Comparison of ENCODE assay signal across 13 cellular contexts in the genomic region with DNA sequence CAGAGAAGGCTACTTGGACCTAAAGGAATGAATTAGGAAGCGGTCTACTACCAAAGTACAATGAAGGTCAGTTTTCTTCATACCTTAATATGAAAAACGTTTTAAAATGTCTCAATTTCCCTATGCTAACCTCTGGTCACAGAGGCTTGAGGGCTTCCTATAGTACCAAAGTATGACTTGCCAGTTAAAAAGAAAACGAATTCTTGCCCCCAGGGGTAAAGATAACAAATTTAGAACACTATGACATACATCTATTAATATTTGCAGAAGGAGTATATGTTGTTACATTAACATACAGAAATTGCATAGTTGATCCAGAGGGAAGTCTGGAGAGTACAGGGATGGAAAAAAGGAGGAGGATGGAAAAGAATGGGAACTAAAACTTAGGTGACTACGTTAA. TPM values are rescaled to one million over a fixed set of nuclear protein-coding genes. Genes with fewer than 3 reads are reported as not detected.
DNase-seq lines count a peak whose midpoint lies in the region; ATAC-seq, FAIRE-seq and TF ChIP-seq lines count a peak whose summit lies in the region.
"Had no signal": no experiment of that assay in that cellular context is flagged by ENCODE, and none has a peak within 500 bp of the region (broad histone marks: within the 10 kb centered on the region; RNA-seq: fewer than 3 reads in every experiment).

No MANE protein-coding gene starts in this region.

- TF ChIP-seq CTCF in nephron (IDR thresholded peaks at IDR 0.05; ENCODE audit: unreplicated experiment in 3 of 3) (no peak), testis (IDR thresholded peaks at IDR 0.05) (no peak)

- no peaks in the 10 kb centered on the region for H3K9me3 ChIP-seq in CD4-positive, alpha-beta memory T cell (ENCODE audit: control insufficient read depth in 1 of 2, low read length in 2 of 2)
- no peaks in the 10 kb centered on the region for H3K9me3 ChIP-seq in testis
- H3K9me3 ChIP-seq: pancreas had no signal

- no peak overlapping the region for H3K27ac ChIP-seq in CD4-positive, alpha-beta memory T cell (ENCODE audit: low read depth, low read length)
- H3K27ac ChIP-seq in caudate nucleus (ENCODE audit: low read depth, low read length) (no peak overlapping the region), testis (no peak overlapping the region)
- H3K27ac ChIP-seq: pancreas had no signal

- H3K4me1 ChIP-seq in CD4-positive, alpha-beta memory T cell (ENCODE audit: insufficient read depth, low read length): peaks cover 99% of the 10 kb centered on the region
- H3K4me1 ChIP-seq in testis: peaks cover 35% of the 10 kb centered on the region

- H3K27me3 Mint-ChIP-seq in CD4-positive, alpha-beta memory T cell: no peaks in the 10 kb centered on the region
- no peaks in the 10 kb centered on the region for H3K27me3 Mint-ChIP-seq in activated naive CD8-positive, alpha-beta T cell treated with anti-CD3 and anti-CD28 coated beads, Interleukin-2, amount 50 U/mL, for 24 hours
- H3K27me3 Mint-ChIP-seq in nephron (ENCODE audit: low read depth): no peaks in the 10 kb centered on the region

- WGBS in testis, 2 donors: 47 to 57% methylated on average over 4 of the region's 4 CpGs

- CTCF ChIA-PET in CD4-positive, alpha-beta memory T cell (lab: Charles Lee; ENCODE audit: partially characterized antibody): interaction anchor here (1.5 kb wide), 1 partner anchor 16 kb away, joined by 3 read pairs; no protein-coding TSS in a partner anchor

- POLR2A ChIA-PET in CD4-positive, alpha-beta memory T cell (lab: Charles Lee; ENCODE audit: partially characterized antibody): interaction anchor here (0.9 kb wide), 1 partner anchor 19 kb away, joined by 4 read pairs; no protein-coding TSS in a partner anchor

- peaks cover 60 to 100% (median 81%) of the 10 kb centered on the region in 4 donors for H3K4me1 Mint-ChIP-seq in CD4-positive, alpha-beta memory T cell
- H3K4me1 Mint-ChIP-seq in activated naive CD8-positive, alpha-beta T cell treated with anti-CD3 and anti-CD28 coated beads, Interleukin-2, amount 50 U/mL, for 24 hours: peaks cover 97% of the 10 kb centered on the region
- peaks cover 63% of the 10 kb centered on the region for H3K4me1 Mint-ChIP-seq in nephron

- no peaks in the 10 kb centered on the region for H3K27me3 ChIP-seq in CD4-positive, alpha-beta memory T cell (ENCODE audit: insufficient read depth, low read length)
- H3K27me3 ChIP-seq in testis: no peaks in the 10 kb centered on the region
- H3K27me3 ChIP-seq: pancreas had no signal

- peak overlapping the region; percentile 47 to 92 (median 72) for H3K27ac Mint-ChIP-seq in CD4-positive, alpha-beta memory T cell
- peak overlapping the region; percentile 67 for H3K27ac Mint-ChIP-seq in activated naive CD8-positive, alpha-beta T cell treated with anti-CD3 and anti-CD28 coated beads, Interleukin-2, amount 50 U/mL, for 24 hours
- H3K27ac Mint-ChIP-seq in nephron: peak overlapping the region in 2 of 3 experiments; percentile 34 to 37

- no peak for ATAC-seq in activated naive CD8-positive, alpha-beta T cell treated with anti-CD3 and anti-CD28 coated beads, Interleukin-2, amount 50 U/mL, for 24 hours
- no peak for ATAC-seq in HG02852 (IDR thresholded peaks at IDR 0.05; ENCODE audit: unreplicated experiment)
- ATAC-seq: pancreas had no signal

- H3K36me3 ChIP-seq in CD4-positive, alpha-beta memory T cell (ENCODE audit: insufficient read depth, low read length): no peaks in the 10 kb centered on the region
- no peaks in the 10 kb centered on the region for H3K36me3 ChIP-seq in testis (ENCODE audit: low read depth, missing control alignments)
- H3K36me3 ChIP-seq: pancreas had no signal

- H3K9me3 Mint-ChIP-seq in CD4-positive, alpha-beta memory T cell: no peaks in the 10 kb centered on the region
- no peaks in the 10 kb centered on the region for H3K9me3 Mint-ChIP-seq in activated naive CD8-positive, alpha-beta T cell treated with anti-CD3 and anti-CD28 coated beads, Interleukin-2, amount 50 U/mL, for 24 hours
- no peaks in the 10 kb centered on the region for H3K9me3 Mint-ChIP-seq in nephron

- peaks cover 18 to 44% of the 10 kb centered on the region in 2 donors for H3K36me3 Mint-ChIP-seq in CD4-positive, alpha-beta memory T cell
- peaks cover 51% of the 10 kb centered on the region for H3K36me3 Mint-ChIP-seq in activated naive CD8-positive, alpha-beta T cell treated with anti-CD3 and anti-CD28 coated beads, Interleukin-2, amount 50 U/mL, for 24 hours (ENCODE audit: low read depth)
- peaks cover 52% of the 10 kb centered on the region for H3K36me3 Mint-ChIP-seq in nephron (ENCODE audit: low read depth)

- no peak overlapping the region for H3K4me3 ChIP-seq in CD4-positive, alpha-beta memory T cell (ENCODE audit: low read length in 2 of 2)
- H3K4me3 ChIP-seq in testis: no peak overlapping the region
- H3K4me3 ChIP-seq: pancreas, smooth muscle cell had no signal

- peak overlapping the region in 6 of 8 donors; percentile 17 to 77 (median 56) for H3K4me3 Mint-ChIP-seq in CD4-positive, alpha-beta memory T cell
- no peak overlapping the region for H3K4me3 Mint-ChIP-seq in activated naive CD8-positive, alpha-beta T cell treated with anti-CD3 and anti-CD28 coated beads, Interleukin-2, amount 50 U/mL, for 24 hours
- H3K4me3 Mint-ChIP-seq in nephron: no peak overlapping the region

- peak; percentile 76 for FAIRE-seq in A204.1 (lab: Jason Lieb, UNC)
- FAIRE-seq: pancreas had no signal

- no peak for TF ChIP-seq POLR2A in testis (IDR thresholded peaks at IDR 0.05)

- intact Hi-C loops in CD4-positive, alpha-beta memory T cell (cut with micrococcal nuclease): no loop called here
- intact Hi-C loops in testis (cut with DNase I; ENCODE audit: low total_unique reads): no loop called here

- no peak for DNase-seq in CD4-positive, alpha-beta memory T cell
- DNase-seq in activated naive CD8-positive, alpha-beta T cell treated with anti-CD3 and anti-CD28 coated beads, Interleukin-2, amount 50 U/mL, for 24 hours: no peak
- DNase-seq in caudate nucleus (lab: John Stamatoyannopoulos, UW) (no peak), GF-D8 (lab: John Stamatoyannopoulos, UW) (no peak), testis (no peak)
- DNase-seq: islet precursor cell, NCI-H1436 treated with DMSO at 0.1 percent for 48 hours, pancreas, Right ventricle myocardium superior had no signal

RNA-seq across cellular contexts. Expression of a gene that starts 13.8 kb away (rescaled TPM):
- total RNA-seq in CD4-positive, alpha-beta memory T cell: 100 to 1,000 TPM; 213 to 224 TPM
- 100 to 1,000 TPM; 109 to 244 TPM for polyA plus RNA-seq in CD4-positive, alpha-beta memory T cell
- total RNA-seq in testis: 100 to 1,000 TPM in 1 of 2 donors, 10 to 100 TPM in 1; 96.6 to 133 TPM
- 21.1 TPM for polyA plus RNA-seq in testis (ENCODE audit: insufficient read depth, low read depth, low replicate concordance)

Comparison
In these comparisons a context has a peak if more than half of its experiments do, and no peak if none do; other contexts are left out.
1. H3K4me3 Mint-ChIP-seq: peak in CD4-positive, alpha-beta memory T cell (6 of 8); none in activated naive CD8-positive, alpha-beta T cell treated with anti-CD3 and anti-CD28 coated beads, Interleukin-2, amount 50 U/mL, for 24 hours (single experiment) and nephron (0 of 3).
2. Peak in every context shown above with its lines, with median percentiles within 50 percentile points of each other: H3K27ac Mint-ChIP-seq.